In the genomic region with DNA sequence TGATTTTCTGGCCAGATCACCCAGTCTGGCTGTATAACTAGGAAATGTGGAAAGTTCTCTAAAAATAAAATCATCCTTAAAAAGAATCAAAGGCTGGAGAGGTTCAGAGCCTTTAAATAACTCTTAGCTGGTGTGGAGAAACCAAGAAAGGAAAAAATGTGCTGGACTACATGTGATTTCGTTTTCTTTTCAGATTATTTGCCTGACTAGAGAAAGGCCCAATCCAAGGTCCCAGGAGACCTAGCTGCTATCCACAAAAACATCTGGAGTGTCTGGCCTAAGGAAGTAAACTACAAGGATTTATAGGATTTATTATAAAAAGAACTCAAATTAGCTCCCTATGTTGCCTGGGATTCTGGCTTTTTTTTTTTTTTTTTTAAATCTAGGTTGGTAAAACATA, we compare ENCODE assay signal across 1 cellular context.
TF ChIP-seq lines count a peak whose summit lies in the region.

No MANE protein-coding gene starts in this region.

TF ChIP-seq in H1, 55 proteins besides CTCF, POLR2A, EP300 and RAD21 (continued from another document):
- TF ChIP-seq KDM1A (IDR thresholded peaks at IDR 0.05; ENCODE audit: borderline replicate concordance, low read length) (no peak), GABPA (IDR thresholded peaks at IDR 0.05; ENCODE audit: borderline replicate concordance, insufficient read depth, low read length) (no peak), NANOG (IDR thresholded peaks at IDR 0.05; ENCODE audit: insufficient read depth, low read depth, low read length, poor library complexity, severe bottlenecking) (no peak), YY1 (IDR thresholded peaks at IDR 0.05; ENCODE audit: low read depth, low read length) (no peak), SIN3A (conservative IDR thresholded peaks at IDR 0.05 in 1 of 2, IDR thresholded peaks at IDR 0.05 in 1 of 2; ENCODE audit: low read depth in 1 of 2, low read length in 2 of 2) (no peak), SAP30 (IDR thresholded peaks at IDR 0.05; ENCODE audit: insufficient read depth, insufficient replicate concordance, low read length) (no peak), CHD2 (IDR thresholded peaks at IDR 0.05; ENCODE audit: low read length) (no peak)
